ENCODE assay signal across 21 cellular contexts in the genomic region with DNA sequence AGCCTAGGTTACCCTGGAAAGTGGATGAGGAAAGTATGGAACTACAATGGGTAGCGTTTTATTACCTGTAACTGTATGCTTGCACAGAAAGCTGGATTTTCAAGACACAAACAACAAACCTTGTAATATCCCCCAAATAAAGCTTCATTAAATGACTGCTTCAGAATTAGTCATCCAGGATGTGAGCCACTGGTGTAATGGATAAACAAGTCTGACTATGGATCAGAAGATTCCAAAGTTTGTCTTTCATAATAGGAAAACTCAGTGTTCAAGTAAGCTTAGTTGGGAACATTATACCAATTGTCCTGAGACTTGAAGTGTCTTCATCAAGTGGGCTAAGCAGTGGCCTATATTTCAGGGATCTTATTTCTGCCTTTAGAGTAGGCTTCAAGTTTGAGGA.
DNase-seq lines count a peak whose midpoint lies in the region; ATAC-seq and TF ChIP-seq lines count a peak whose summit lies in the region.
"Had no signal": no experiment of that assay in that cellular context is flagged by ENCODE, and none has a peak within 500 bp of the region (broad histone marks: within the 10 kb centered on the region; RNA-seq: fewer than 3 reads in every experiment).

No MANE protein-coding gene starts in this region.

- intact Hi-C loops in Calu3 (cut with micrococcal nuclease; ENCODE audit: unreplicated experiment) (no loop called here), IMR-90 (cut with micrococcal nuclease) (no loop called here), stomach (cut with DNase I; ENCODE audit: low total_unique reads) (no loop called here)

- no peak for TF ChIP-seq CTCF in Calu3 (IDR thresholded peaks at IDR 0.05; ENCODE audit: unreplicated experiment)
- TF ChIP-seq CTCF in IMR-90 (conservative IDR thresholded peaks at IDR 0.05; ENCODE audit: low read depth, low read length) = no peak
- TF ChIP-seq CTCF in cardiac fibroblast (IDR thresholded peaks at IDR 0.05; ENCODE audit: low read depth, low read length) = no peak
- TF ChIP-seq CTCF in stomach (IDR thresholded peaks at IDR 0.05) = no peak

- peak overlapping the region; percentile 69 for H3K27ac Mint-ChIP-seq in Calu3 (ENCODE audit: unreplicated experiment)
- H3K27ac Mint-ChIP-seq: activated CD4-positive, alpha-beta T cell treated with anti-CD3 and anti-CD28 coated beads for 36 hours; activated naive CD8-positive, alpha-beta T cell treated with anti-CD3 and anti-CD28 coated beads, Interleukin-2, amount 50 U/mL, for 24 hours had no signal

- ATAC-seq in IMR-90 (ENCODE audit: low read depth) = peak; percentile 66
- no peak for ATAC-seq in GM21515 (IDR thresholded peaks at IDR 0.05; ENCODE audit: unreplicated experiment)
- no peak for ATAC-seq in GM18867 (IDR thresholded peaks at IDR 0.05; ENCODE audit: unreplicated experiment)
- ATAC-seq: activated CD4-positive, alpha-beta T cell treated with anti-CD3 and anti-CD28 coated beads for 36 hours; activated naive CD8-positive, alpha-beta T cell treated with anti-CD3 and anti-CD28 coated beads, Interleukin-2, amount 50 U/mL, for 24 hours; left colon; Right ventricle myocardium inferior; upper lobe of right lung had no signal

- no peaks in the 10 kb centered on the region for H3K36me3 Mint-ChIP-seq in Calu3 (ENCODE audit: insufficient read depth, unreplicated experiment)

- H3K4me3 Mint-ChIP-seq in Calu3 (ENCODE audit: low read depth, unreplicated experiment) = no peak overlapping the region
- H3K4me3 Mint-ChIP-seq: activated CD4-positive, alpha-beta T cell treated with anti-CD3 and anti-CD28 coated beads for 36 hours; activated naive CD8-positive, alpha-beta T cell treated with anti-CD3 and anti-CD28 coated beads, Interleukin-2, amount 50 U/mL, for 24 hours had no signal

- H2BK20ac ChIP-seq in IMR-90 (ENCODE audit: low read depth, low read length) = no peak overlapping the region

- DNase-seq in Calu3 (no peak), IMR-90 (peak; percentile 59), cardiac fibroblast (ENCODE audit: low read depth in 2 of 2) (peak; percentile 7 to 36), iris pigment epithelial cell (ENCODE audit: low read depth) (peak; percentile 64), NCI-H510A (lab: John Stamatoyannopoulos, UW) (no peak), stomach (no peak)
- DNase-seq: ACHN; activated CD4-positive, alpha-beta T cell treated with anti-CD3 and anti-CD28 coated beads for 36 hours; activated naive CD8-positive, alpha-beta T cell treated with anti-CD3 and anti-CD28 coated beads, Interleukin-2, amount 50 U/mL, for 24 hours; GF-D8; KBM-7; left colon; NCI-H1092; NCI-H2171 treated with DMSO at 0.1 percent for 48 hours; ovary; stimulated activated naive CD4-positive, alpha-beta T cell; upper lobe of right lung had no signal

- no peak overlapping the region for H4K91ac ChIP-seq in IMR-90 (ENCODE audit: insufficient read depth, low read depth, low read length)

- no peaks in the 10 kb centered on the region for H3K9me1 ChIP-seq in IMR-90 (ENCODE audit: insufficient read depth, low read length)

- no peak overlapping the region for H4K5ac ChIP-seq in IMR-90 (ENCODE audit: low read depth, low read length)

- H3K23ac ChIP-seq in IMR-90 (ENCODE audit: low read depth, low read length) = no peak overlapping the region

- no peaks in the 10 kb centered on the region for H3K27me3 Mint-ChIP-seq in Calu3 (ENCODE audit: unreplicated experiment)
- H3K27me3 Mint-ChIP-seq: activated CD4-positive, alpha-beta T cell treated with anti-CD3 and anti-CD28 coated beads for 36 hours; activated naive CD8-positive, alpha-beta T cell treated with anti-CD3 and anti-CD28 coated beads, Interleukin-2, amount 50 U/mL, for 24 hours had no signal

- no peaks in the 10 kb centered on the region for H4K20me1 ChIP-seq in IMR-90 (ENCODE audit: insufficient read depth, low read length)

- H3K79me1 ChIP-seq in IMR-90 (ENCODE audit: low read depth in 1 of 2, low read length in 2 of 2) = no peaks in the 10 kb centered on the region

- H3K27ac ChIP-seq in IMR-90 (ENCODE audit: insufficient read depth, low read length) (no peak overlapping the region), stomach (no peak overlapping the region)
- H3K27ac ChIP-seq: ovary, skin epidermis, upper lobe of right lung had no signal

- no CpG with 5 or more reads among the region's 1 CpG for WGBS in IMR-90 (ENCODE audit: extremely low coverage in 2 of 2, insufficient read length in 1 of 2), 2 experiments
- 67 to 89% (median 71%) methylated on average over 1 of the region's 1 CpG for WGBS in stomach, 5 donors

- no peaks in the 10 kb centered on the region for H3K36me3 ChIP-seq in IMR-90 (ENCODE audit: control insufficient read depth, insufficient read depth, low read length)
- no peaks in the 10 kb centered on the region for H3K36me3 ChIP-seq in stomach
- H3K36me3 ChIP-seq: ovary, upper lobe of right lung had no signal

- H3K18ac ChIP-seq in IMR-90 (ENCODE audit: low read depth, low read length) = no peak overlapping the region

- H3K56ac ChIP-seq in IMR-90 (ENCODE audit: extremely low read depth, insufficient read depth, low read length) = no peak overlapping the region

- BruUV-seq in Calu3 (replicated peaks; lab: Mats Ljungman, UMichigan) (no TSS peak), IMR-90 (replicated peaks; lab: Mats Ljungman, UMichigan) (no TSS peak)

- TF ChIP-seq RAD21 in IMR-90 (IDR thresholded peaks at IDR 0.05; ENCODE audit: low read length) = no peak

- H2BK120ac ChIP-seq in IMR-90 (ENCODE audit: low read depth, low read length) = no peak overlapping the region

- TF ChIP-seq POLR2A in IMR-90 (IDR thresholded peaks at IDR 0.05; ENCODE audit: low read depth, low read length) (no peak), stomach (IDR thresholded peaks at IDR 0.05) (no peak)

- H2AK9ac ChIP-seq in IMR-90 (replicated peaks; ENCODE audit: low read depth, low read length, poor library complexity) = no peak overlapping the region

- dilution Hi-C loops in IMR-90 (cut with HindIII; ENCODE audit: low sequenced_read_pairs, unreplicated experiment) = no loop called here

- no peak overlapping the region; the same call in 1 of the 2 replicates for H3K4me2 ChIP-seq in IMR-90 (ENCODE audit: low read depth, low read length)

- no peak overlapping the region for H2AFZ ChIP-seq in IMR-90 (replicated peaks; ENCODE audit: low read length, poor library complexity)

- H3K9ac ChIP-seq in IMR-90 (ENCODE audit: low read depth, low read length) = no peak overlapping the region

- H3K9me3 Mint-ChIP-seq in Calu3 (ENCODE audit: low read depth, unreplicated experiment) = peaks cover 3% of the 10 kb centered on the region

- peaks cover 20% of the 10 kb centered on the region for H3K4me1 Mint-ChIP-seq in Calu3 (ENCODE audit: low read depth, unreplicated experiment)
- H3K4me1 Mint-ChIP-seq: activated CD4-positive, alpha-beta T cell treated with anti-CD3 and anti-CD28 coated beads for 36 hours; activated naive CD8-positive, alpha-beta T cell treated with anti-CD3 and anti-CD28 coated beads, Interleukin-2, amount 50 U/mL, for 24 hours had no signal

- H3K14ac ChIP-seq in IMR-90 (replicated peaks; ENCODE audit: low read depth, low read length) = no peak overlapping the region

- H3K4me3 ChIP-seq in IMR-90 (ENCODE audit: insufficient read depth, low read depth, low read length) = no peak overlapping the region
- no peak overlapping the region for H3K4me3 ChIP-seq in cardiac fibroblast (replicated peaks in 1 of 2; ENCODE audit: low read depth in 2 of 2, low read length in 2 of 2)
- H3K4me3 ChIP-seq in stomach = no peak overlapping the region
- H3K4me3 ChIP-seq: ovary, skin epidermis, upper lobe of right lung had no signal

- POLR2A ChIA-PET in IMR-90 (lab: Charles Lee; ENCODE audit: unreplicated experiment) = no interaction called here

- H3K27me3 ChIP-seq in IMR-90 (ENCODE audit: control insufficient read depth, insufficient read depth, low read length) = no peaks in the 10 kb centered on the region
- H3K27me3 ChIP-seq in stomach = no peaks in the 10 kb centered on the region
- H3K27me3 ChIP-seq: ovary, upper lobe of right lung had no signal

- TF ChIP-seq EP300 in stomach (IDR thresholded peaks at IDR 0.05) = no peak

- H2AK5ac ChIP-seq in IMR-90 (ENCODE audit: low read depth, low read length) = no peak overlapping the region

- CTCF ChIA-PET in Calu3 (lab: Charles Lee) (no interaction called here), IMR-90 (lab: Yijun Ruan, JAX) (no interaction called here)

- no peak overlapping the region for H2BK15ac ChIP-seq in IMR-90 (ENCODE audit: low read depth, low read length)

- in situ Hi-C loops in IMR-90 (cut with MboI; ENCODE audit: low sequenced_read_pairs) = no loop called here

- no peak overlapping the region for H2BK5ac ChIP-seq in IMR-90 (ENCODE audit: low read depth, low read length, poor library complexity, severe bottlenecking)

- H3K4ac ChIP-seq in IMR-90 (ENCODE audit: low read depth, low read length) = no peak overlapping the region

- no peak overlapping the region for H4K8ac ChIP-seq in IMR-90 (ENCODE audit: low read depth in 2 of 2, low read length in 2 of 2)

- H3K9me3 ChIP-seq in IMR-90 (ENCODE audit: control insufficient read depth, insufficient read depth, low read length) (no peaks in the 10 kb centered on the region), stomach (no peaks in the 10 kb centered on the region)
- H3K9me3 ChIP-seq: ovary, upper lobe of right lung had no signal

- H3K4me1 ChIP-seq in IMR-90 (ENCODE audit: control insufficient read depth, insufficient read depth, low read length) (no peaks in the 10 kb centered on the region), stomach (peaks cover 0 to 14% (median 0%) of the 10 kb centered on the region in 4 donors)
- H3K4me1 ChIP-seq: upper lobe of right lung had no signal

TF ChIP-seq in IMR-90, 13 proteins besides CTCF, POLR2A, EP300 and RAD21 (continues in another document):
- no peak for TF ChIP-seq MXI1 (IDR thresholded peaks at IDR 0.05; ENCODE audit: borderline replicate concordance, low read depth, low read length)
- no peak for TF ChIP-seq SMC3 (IDR thresholded peaks at IDR 0.05; ENCODE audit: low read depth, low read length)
- no peak for TF ChIP-seq RFX5 (IDR thresholded peaks at IDR 0.05; ENCODE audit: low read depth, low read length)
- no peak for TF ChIP-seq CEBPB (IDR thresholded peaks at IDR 0.05; ENCODE audit: low read depth, low read length)
- no peak for TF ChIP-seq CHD1 (IDR thresholded peaks at IDR 0.05; ENCODE audit: low read depth, low read length)
- no peak for TF ChIP-seq RCOR1 (IDR thresholded peaks at IDR 0.05; ENCODE audit: insufficient replicate concordance, low read length)
- no peak for TF ChIP-seq BHLHE40 (IDR thresholded peaks at IDR 0.05; ENCODE audit: low read depth, low read length)
- no peak for TF ChIP-seq MAZ (IDR thresholded peaks at IDR 0.05; ENCODE audit: borderline replicate concordance, low read depth, low read length)
- no peak for TF ChIP-seq MAFK (IDR thresholded peaks at IDR 0.05; ENCODE audit: low read depth, low read length)
- TF ChIP-seq FOS (IDR thresholded peaks at IDR 0.05; ENCODE audit: low read depth, low read length) = no peak
- no peak for TF ChIP-seq NFE2L2 (IDR thresholded peaks at IDR 0.05; ENCODE audit: low read depth, low read length)

Comparison
In these comparisons a context has a peak if more than half of its experiments do, and no peak if none do; other contexts are left out.
1. DNase-seq: peak in IMR-90 (single experiment), cardiac fibroblast (2 of 2) and iris pigment epithelial cell (single experiment); none in Calu3 (single experiment), NCI-H510A (single experiment) and stomach (single experiment).